ENCODE assay signal across 1 cellular context in genomic region chr4:1027916-1028240, GRCh38.
A peak's percentile ranks its signal among the peaks of the same experiment; 100 is the strongest.
TF ChIP-seq lines count a peak whose summit lies in the region.

No MANE protein-coding gene starts in this region.

TF ChIP-seq in endothelial cell of umbilical vein, 7 proteins besides CTCF, POLR2A, EP300 and RAD21:
- TF ChIP-seq JUN (IDR thresholded peaks at IDR 0.05; ENCODE audit: borderline replicate concordance, insufficient read depth, insufficient read length, low read depth) (no peak), POLR2AphosphoS5 (IDR thresholded peaks at IDR 0.05; ENCODE audit: insufficient read depth, low read depth, low read length) (peak; percentile 17)
